In genomic region chr7:55109384-55110167, GRCh38 we compare ENCODE assay signal across 13 cellular contexts.
A peak's percentile ranks its signal among the peaks of the same experiment; 100 is the strongest.
DNase-seq lines count a peak whose midpoint lies in the region; TF ChIP-seq lines count a peak whose summit lies in the region.
"Had no signal": no experiment of that assay in that cellular context is flagged by ENCODE, and none has a peak within 500 bp of the region (broad histone marks: within the 10 kb centered on the region; RNA-seq: fewer than 3 reads in every experiment).

No MANE protein-coding gene starts in this region.

- 40 to 65% (median 51%) methylated on average over 8 of the region's 8 CpGs for WGBS in stomach, 5 donors

- peak overlapping the region; percentile 80 for H3K27ac ChIP-seq in HUES48 (ENCODE audit: low read depth, low read length)
- no peak overlapping the region for H3K27ac ChIP-seq in iPS-20b (ENCODE audit: low read length)
- H3K27ac ChIP-seq in stomach = peak overlapping the region in 2 of 5 donors; percentile 15 to 35

- H3K36me3 ChIP-seq in HUES48 (ENCODE audit: control insufficient read depth, insufficient read depth, low read length) = no peaks in the 10 kb centered on the region
- no peaks in the 10 kb centered on the region for H3K36me3 ChIP-seq in iPS-20b (ENCODE audit: insufficient read depth, low read depth, low read length)
- no peaks in the 10 kb centered on the region for H3K36me3 ChIP-seq in stomach

- TF ChIP-seq CTCF in stomach (IDR thresholded peaks at IDR 0.05) = no peak

- H3K4me1 ChIP-seq in HUES48 (ENCODE audit: control insufficient read depth, insufficient read depth, low read length) (peaks cover 40% of the 10 kb centered on the region), iPS-20b (ENCODE audit: insufficient read depth, low read length) (peaks cover 21% of the 10 kb centered on the region), stomach (peaks cover 15 to 82% (median 50%) of the 10 kb centered on the region in 4 donors)

- TF ChIP-seq POLR2A in stomach (IDR thresholded peaks at IDR 0.05) = no peak

- intact Hi-C loops in stomach (cut with DNase I; ENCODE audit: low total_unique reads) = no loop called here

- no peaks in the 10 kb centered on the region for H3K9me3 ChIP-seq in HUES48 (ENCODE audit: control insufficient read depth, insufficient read depth, low read length)
- H3K9me3 ChIP-seq in iPS-20b (ENCODE audit: insufficient read depth, low read depth, low read length) = no peaks in the 10 kb centered on the region
- no peaks in the 10 kb centered on the region for H3K9me3 ChIP-seq in stomach

- no peak for TF ChIP-seq EP300 in stomach (IDR thresholded peaks at IDR 0.05)

- H3K9ac ChIP-seq in HUES48 (ENCODE audit: low read depth, low read length) (no peak overlapping the region; the same call in 1 of the 2 replicates), iPS-20b (ENCODE audit: low read depth, low read length) (0 out of 2 replicates have a peak overlapping the region, but pooled peaks have one; percentile 23)

- DNase-seq in astrocyte of the hippocampus (ENCODE audit: low read depth, low spot score) (peak; percentile 55), stomach (peak; percentile 39), NCI-H446 treated with DMSO at 0.1 percent for 48 hours (lab: John Stamatoyannopoulos, UW) (no peak), DMS153 (lab: John Stamatoyannopoulos, UW) (no peak), NCI-H2196 treated with DMSO at 0.1 percent for 48 hours (lab: John Stamatoyannopoulos, UW; ENCODE audit: unreplicated experiment) (no peak), NCI-H1105 treated with DMSO at 0.1 percent for 48 hours (lab: John Stamatoyannopoulos, UW) (no peak)
- DNase-seq: activated CD8-positive, alpha-beta memory T cell treated with anti-CD3 and anti-CD28 coated beads, Interleukin-2, amount 50 U/mL, for 48 hours; effector memory CD4-positive, alpha-beta T cell; Kasumi-1; NCI-H345; SHP77 had no signal

- no peaks in the 10 kb centered on the region for H3K27me3 ChIP-seq in HUES48 (ENCODE audit: control insufficient read depth, insufficient read depth, low read length)
- no peaks in the 10 kb centered on the region for H3K27me3 ChIP-seq in iPS-20b (ENCODE audit: insufficient read depth, low read length)
- H3K27me3 ChIP-seq in stomach = no peaks in the 10 kb centered on the region

- peak overlapping the region; percentile 17; the same call in 1 of the 2 replicates for H3K4me3 ChIP-seq in HUES48 (ENCODE audit: low read depth, low read length)
- peak overlapping the region; percentile 32; the same call in 1 of the 2 replicates for H3K4me3 ChIP-seq in iPS-20b (ENCODE audit: low read length)
- no peak overlapping the region for H3K4me3 ChIP-seq in stomach

Comparison
In these comparisons a context has a peak if more than half of its experiments do, and no peak if none do; other contexts are left out.
1. H3K4me3 ChIP-seq: peak in HUES48 (single experiment) and iPS-20b (single experiment); none in stomach (0 of 4).
2. DNase-seq: peak in astrocyte of the hippocampus (single experiment) and stomach (single experiment); none in NCI-H446 treated with DMSO at 0.1 percent for 48 hours (single experiment), DMS153 (single experiment), NCI-H2196 treated with DMSO at 0.1 percent for 48 hours (single experiment) and NCI-H1105 treated with DMSO at 0.1 percent for 48 hours (single experiment).